Comparison of ENCODE assay signal across 21 cellular contexts in genomic region chr17:4672726-4673125, GRCh38. TPM values are rescaled to one million over a fixed set of nuclear protein-coding genes. Genes with fewer than 3 reads are reported as not detected.
DNase-seq lines count a peak whose midpoint lies in the region; ATAC-seq, FAIRE-seq and TF ChIP-seq lines count a peak whose summit lies in the region.
"Had no signal": no experiment of that assay in that cellular context is flagged by ENCODE, and none has a peak within 500 bp of the region (broad histone marks: within the 10 kb centered on the region; RNA-seq: fewer than 3 reads in every experiment).

No MANE protein-coding gene starts in this region.

- no peaks in the 10 kb centered on the region for H4K20me1 ChIP-seq in endothelial cell of umbilical vein (replicated peaks; ENCODE audit: control insufficient read depth, extremely low read depth, insufficient read depth, low read length)

- POLR2A ChIA-PET in endothelial cell of umbilical vein (lab: Charles Lee) = no interaction called here

- no peak overlapping the region for H2AFZ ChIP-seq in endothelial cell of umbilical vein (ENCODE audit: low read depth, low read length)

- no peak for DNase-seq in activated T-cell treated with anti-CD3 and anti-CD28 coated beads, Interleukin-2, amount 50 U/mL, for 24 hours
- DNase-seq in activated T-cell treated with anti-CD3 and anti-CD28 coated beads, Interleukin-2, amount 50 U/mL, for 72 hours = no peak
- DNase-seq in H7 = peak; percentile 46
- no peak for DNase-seq in endothelial cell of umbilical vein (ENCODE audit: low read depth, low spot score)
- DNase-seq in sciatic nerve (ENCODE audit: low spot score) = no peak
- DNase-seq in NCI-H2107 treated with DMSO at 0.1 percent for 48 hours (lab: John Stamatoyannopoulos, UW; ENCODE audit: unreplicated experiment) = no peak
- no peak for DNase-seq in NCI-H2196 (lab: John Stamatoyannopoulos, UW; ENCODE audit: unreplicated experiment)
- DNase-seq in NCI-H2227 (lab: John Stamatoyannopoulos, UW; ENCODE audit: unreplicated experiment) = no peak
- DNase-seq: 8988T; CD4-positive, alpha-beta memory T cell; DMS153; DMS79; GF-D8; GOT3; H9 had no signal

- H3K9ac ChIP-seq in endothelial cell of umbilical vein (replicated peaks; ENCODE audit: extremely low read depth, insufficient read depth, low read length) = no peak overlapping the region
- H3K9ac ChIP-seq: BLaER1 had no signal

- no peaks in the 10 kb centered on the region for H3K27me3 Mint-ChIP-seq in activated T-cell treated with anti-CD3 and anti-CD28 coated beads, Interleukin-2, amount 50 U/mL, for 24 hours
- H3K27me3 Mint-ChIP-seq in activated T-cell treated with anti-CD3 and anti-CD28 coated beads, Interleukin-2, amount 50 U/mL, for 72 hours (ENCODE audit: low read depth) = no peaks in the 10 kb centered on the region
- H3K27me3 Mint-ChIP-seq: CD4-positive, alpha-beta memory T cell had no signal

- H3K4me2 ChIP-seq in endothelial cell of umbilical vein (ENCODE audit: insufficient read depth, low read length) = no peak overlapping the region
- H3K4me2 ChIP-seq: BLaER1 had no signal

- peak overlapping the region; percentile 44 for H3K27ac Mint-ChIP-seq in activated T-cell treated with anti-CD3 and anti-CD28 coated beads, Interleukin-2, amount 50 U/mL, for 24 hours
- no peak overlapping the region for H3K27ac Mint-ChIP-seq in activated T-cell treated with anti-CD3 and anti-CD28 coated beads, Interleukin-2, amount 50 U/mL, for 72 hours
- H3K27ac Mint-ChIP-seq: H9 had no signal

- no peaks in the 10 kb centered on the region for H3K9me3 ChIP-seq in endothelial cell of umbilical vein (replicated peaks; ENCODE audit: control insufficient read depth, insufficient read depth, low read length)
- H3K9me3 ChIP-seq: BLaER1 had no signal

- H3K27me3 ChIP-seq in H7 (ENCODE audit: control insufficient read depth, insufficient read depth, low read length) (no peaks in the 10 kb centered on the region), endothelial cell of umbilical vein (ENCODE audit: control insufficient read depth in 2 of 2, insufficient read depth in 2 of 2, low read length in 2 of 2) (no peaks in the 10 kb centered on the region)
- H3K27me3 ChIP-seq: BLaER1 had no signal

- H3K4me3 ChIP-seq in H7 (ENCODE audit: insufficient read depth, low read depth, low read length) = no peak overlapping the region
- no peak overlapping the region for H3K4me3 ChIP-seq in endothelial cell of umbilical vein (replicated peaks in 1 of 3; ENCODE audit: insufficient read depth in 1 of 3, low read depth in 1 of 3, low read length in 3 of 3)
- H3K4me3 ChIP-seq: BLaER1 had no signal

- intact Hi-C loops in endothelial cell of umbilical vein (cut with micrococcal nuclease) = no loop called here
- intact Hi-C loops in sciatic nerve (cut with DNase I) = no loop called here

- no peak for ATAC-seq in activated T-cell treated with anti-CD3 and anti-CD28 coated beads, Interleukin-2, amount 50 U/mL, for 72 hours (replicated peaks in 1 of 2)
- peak; percentile 30 for ATAC-seq in sciatic nerve

- TSS peak; percentile 17 for BruUV-seq in endothelial cell of umbilical vein (replicated peaks; lab: Mats Ljungman, UMichigan)

- TF ChIP-seq CTCF in endothelial cell of umbilical vein (IDR thresholded peaks at IDR 0.05; ENCODE audit: extremely low read depth in 1 of 2, insufficient read depth in 1 of 2, low read depth in 1 of 2, low read length in 2 of 2) = no peak

- H3K9me1 ChIP-seq in endothelial cell of umbilical vein (replicated peaks; ENCODE audit: control insufficient read depth, extremely low read depth, insufficient read depth, low read length) = no peaks in the 10 kb centered on the region

- H3K4me3 Mint-ChIP-seq in activated T-cell treated with anti-CD3 and anti-CD28 coated beads, Interleukin-2, amount 50 U/mL, for 24 hours = no peak overlapping the region
- no peak overlapping the region for H3K4me3 Mint-ChIP-seq in activated T-cell treated with anti-CD3 and anti-CD28 coated beads, Interleukin-2, amount 50 U/mL, for 72 hours
- H3K4me3 Mint-ChIP-seq: CD14-positive monocyte; CD4-positive, alpha-beta memory T cell; H9 had no signal

- TF ChIP-seq POLR2A in endothelial cell of umbilical vein (IDR thresholded peaks at IDR 0.05; ENCODE audit: low read depth, low read length) = no peak

- dilution Hi-C loops in endothelial cell of umbilical vein (cut with MboI; ENCODE audit: extremely low pct_ligation_motif_present, low sequenced_read_pairs) = no loop called here

- peaks cover 52% of the 10 kb centered on the region for H3K36me3 ChIP-seq in H7 (replicated peaks; ENCODE audit: control insufficient read depth, insufficient read depth, low read length)
- peaks cover 13 to 39% of the 10 kb centered on the region in 2 experiments for H3K36me3 ChIP-seq in endothelial cell of umbilical vein (ENCODE audit: control insufficient read depth in 2 of 2, extremely low read depth in 1 of 2, insufficient read depth in 2 of 2, low read length in 2 of 2)

- no peaks in the 10 kb centered on the region for H3K79me2 ChIP-seq in endothelial cell of umbilical vein (ENCODE audit: control insufficient read depth, insufficient read depth, low read length)

- no peak for FAIRE-seq in endothelial cell of umbilical vein (lab: Jason Lieb, UNC)
- FAIRE-seq: HTR-8/SVneo had no signal

- H3K27ac ChIP-seq in endothelial cell of umbilical vein (ENCODE audit: insufficient read depth, low read depth, low read length) = no peak overlapping the region
- H3K27ac ChIP-seq: BLaER1 had no signal

- H3K36me3 Mint-ChIP-seq in activated T-cell treated with anti-CD3 and anti-CD28 coated beads, Interleukin-2, amount 50 U/mL, for 24 hours (ENCODE audit: low read depth) = peaks cover 83% of the 10 kb centered on the region
- H3K36me3 Mint-ChIP-seq in activated T-cell treated with anti-CD3 and anti-CD28 coated beads, Interleukin-2, amount 50 U/mL, for 72 hours (ENCODE audit: insufficient read depth in 2 of 2) = peaks cover 11% of the 10 kb centered on the region in 2 donors

- H3K4me1 ChIP-seq in endothelial cell of umbilical vein (ENCODE audit: control insufficient read depth, extremely low read depth, insufficient read depth, low read length) = peaks cover 3% of the 10 kb centered on the region
- H3K4me1 ChIP-seq: BLaER1 had no signal

- CTCF ChIA-PET in endothelial cell of umbilical vein (lab: Charles Lee) = no interaction called here

- H3K9me3 Mint-ChIP-seq in activated T-cell treated with anti-CD3 and anti-CD28 coated beads, Interleukin-2, amount 50 U/mL, for 24 hours = no peaks in the 10 kb centered on the region
- H3K9me3 Mint-ChIP-seq in activated T-cell treated with anti-CD3 and anti-CD28 coated beads, Interleukin-2, amount 50 U/mL, for 72 hours = no peaks in the 10 kb centered on the region
- H3K9me3 Mint-ChIP-seq: CD14-positive monocyte; CD4-positive, alpha-beta memory T cell; H9 had no signal

- no peaks in the 10 kb centered on the region for H3K4me1 Mint-ChIP-seq in activated T-cell treated with anti-CD3 and anti-CD28 coated beads, Interleukin-2, amount 50 U/mL, for 24 hours (ENCODE audit: low read depth)
- H3K4me1 Mint-ChIP-seq in activated T-cell treated with anti-CD3 and anti-CD28 coated beads, Interleukin-2, amount 50 U/mL, for 72 hours (ENCODE audit: low read depth) = no peaks in the 10 kb centered on the region
- H3K4me1 Mint-ChIP-seq: CD14-positive monocyte had no signal

RNA-seq across cellular contexts. Expression of gene PELP1, which starts 31.2 kb away (rescaled TPM):
- 100 to 1,000 TPM in 1 of 2 donors, 10 to 100 TPM in 1; 93.8 to 113 TPM for total RNA-seq in activated T-cell treated with anti-CD3 and anti-CD28 coated beads, Interleukin-2, amount 50 U/mL, for 72 hours
- 73.8 and 77.2 TPM in 2 replicates for total RNA-seq in H7 (2014; rRNA removed; shearing (Covaris generic))
- total RNA-seq in endothelial cell of umbilical vein (58.5 and 63.9 TPM in 2 replicates), sciatic nerve (40.9 TPM)
- polyA plus RNA-seq in endothelial cell of umbilical vein = 26.8 and 41.2 TPM in 2 replicates
- polyA plus RNA-seq in endothelial cell of umbilical vein (2011; cell fraction: cytosol; rRNA removed) = 18.8 and 19.3 TPM in 2 replicates
- polyA plus RNA-seq in endothelial cell of umbilical vein (2011; cell fraction: nucleus; rRNA removed) = 61.1 and 62.1 TPM in 2 replicates
- polyA plus RNA-seq in endothelial cell of umbilical vein (2012) = 36.8 and 37.0 TPM in 2 replicates
- polyA minus RNA-seq in endothelial cell of umbilical vein = 35.7 and 40.3 TPM in 2 replicates
- 25.6 TPM for polyA minus RNA-seq in endothelial cell of umbilical vein (2011; cell fraction: cytosol; rRNA and poly(A)+ RNA removed)
- polyA minus RNA-seq in endothelial cell of umbilical vein (2011; cell fraction: nucleus; rRNA and poly(A)+ RNA removed) = 42.6 and 49.6 TPM in 2 replicates

RNA-seq across cellular contexts. Expression of gene ALOX15, which starts 31.2 kb away (rescaled TPM):
- total RNA-seq in activated T-cell treated with anti-CD3 and anti-CD28 coated beads, Interleukin-2, amount 50 U/mL, for 72 hours = under 1 TPM in 1 of 2 donors, not detected in 1; 0.26 TPM
- 0.10 and 0.11 TPM in 2 replicates for total RNA-seq in H7 (2014; rRNA removed; shearing (Covaris generic))
- not detected in 2 replicates for total RNA-seq in endothelial cell of umbilical vein
- polyA plus RNA-seq in endothelial cell of umbilical vein = not detected in 2 replicates
- polyA plus RNA-seq in endothelial cell of umbilical vein (2011; cell fraction: cytosol; rRNA removed) = not detected in 2 replicates
- polyA plus RNA-seq in endothelial cell of umbilical vein (2011; cell fraction: nucleus; rRNA removed) = not detected in 2 replicates
- polyA plus RNA-seq in endothelial cell of umbilical vein (2012) = not detected in 2 replicates
- polyA minus RNA-seq in endothelial cell of umbilical vein = not detected in 2 replicates
- not detected for polyA minus RNA-seq in endothelial cell of umbilical vein (2011; cell fraction: cytosol; rRNA and poly(A)+ RNA removed)
- polyA minus RNA-seq in endothelial cell of umbilical vein (2011; cell fraction: nucleus; rRNA and poly(A)+ RNA removed) = not detected in 2 replicates
- 0.45 TPM for total RNA-seq in sciatic nerve
- total RNA-seq: A673, Daoy had no signal
- polyA plus RNA-seq: AG04450; CD4-positive, alpha-beta memory T cell had no signal

RNA-seq across cellular contexts. Expression of gene ARRB2, which starts 37.7 kb away (rescaled TPM):
- total RNA-seq in activated T-cell treated with anti-CD3 and anti-CD28 coated beads, Interleukin-2, amount 50 U/mL, for 72 hours = 100 to 1,000 TPM; 216 to 258 TPM
- total RNA-seq in H7 (2014; rRNA removed; shearing (Covaris generic)) = 28.5 and 40.2 TPM in 2 replicates
- 21.3 and 25.2 TPM in 2 replicates for total RNA-seq in endothelial cell of umbilical vein
- polyA plus RNA-seq in endothelial cell of umbilical vein = 18.6 and 19.1 TPM in 2 replicates
- polyA plus RNA-seq in endothelial cell of umbilical vein (2011; cell fraction: cytosol; rRNA removed) = 16.6 and 19.0 TPM in 2 replicates
- polyA plus RNA-seq in endothelial cell of umbilical vein (2011; cell fraction: nucleus; rRNA removed) = 21.1 and 22.8 TPM in 2 replicates
- 18.6 and 24.9 TPM in 2 replicates for polyA plus RNA-seq in endothelial cell of umbilical vein (2012)
- 11.4 TPM in 2 replicates for polyA minus RNA-seq in endothelial cell of umbilical vein
- polyA minus RNA-seq in endothelial cell of umbilical vein (2011; cell fraction: cytosol; rRNA and poly(A)+ RNA removed) = 14.8 TPM
- 3.7 and 4.7 TPM in 2 replicates for polyA minus RNA-seq in endothelial cell of umbilical vein (2011; cell fraction: nucleus; rRNA and poly(A)+ RNA removed)
- 107 TPM for total RNA-seq in sciatic nerve

RNA-seq across cellular contexts. Expression of gene MED11, which starts 58.5 kb away (rescaled TPM):
- 10 to 100 TPM in 1 of 2 donors, 1 to 10 TPM in 1; 9.9 to 14.0 TPM for total RNA-seq in activated T-cell treated with anti-CD3 and anti-CD28 coated beads, Interleukin-2, amount 50 U/mL, for 72 hours
- total RNA-seq in H7 (2014; rRNA removed; shearing (Covaris generic)) = 24.8 and 27.9 TPM in 2 replicates
- total RNA-seq in endothelial cell of umbilical vein = 11.7 and 12.9 TPM in 2 replicates
- 21.2 and 23.8 TPM in 2 replicates for polyA plus RNA-seq in endothelial cell of umbilical vein
- 32.7 and 34.8 TPM in 2 replicates for polyA plus RNA-seq in endothelial cell of umbilical vein (2011; cell fraction: cytosol; rRNA removed)
- 18.5 and 19.4 TPM in 2 replicates for polyA plus RNA-seq in endothelial cell of umbilical vein (2011; cell fraction: nucleus; rRNA removed)
- 12.4 and 16.5 TPM in 2 replicates for polyA plus RNA-seq in endothelial cell of umbilical vein (2012)
- polyA minus RNA-seq in endothelial cell of umbilical vein = 7.7 and 21.5 TPM in 2 replicates
- polyA minus RNA-seq in endothelial cell of umbilical vein (2011; cell fraction: cytosol; rRNA and poly(A)+ RNA removed) = 19.8 TPM
- polyA minus RNA-seq in endothelial cell of umbilical vein (2011; cell fraction: nucleus; rRNA and poly(A)+ RNA removed) = 1.7 and 5.6 TPM in 2 replicates
- total RNA-seq in sciatic nerve = 14.3 TPM
